ENCODE assay signal across 17 cellular contexts in genomic region chrX:56343231-56343630, GRCh38.
"Had no signal": no experiment of that assay in that cellular context is flagged by ENCODE, and none has a peak within 500 bp of the region (broad histone marks: within the 10 kb centered on the region; RNA-seq: fewer than 3 reads in every experiment).

No MANE protein-coding gene starts in this region.

- H3K27me3 Mint-ChIP-seq: activated B cell treated with CpG ODN at 0.5 μM for 24 hours, type B pancreatic cell had no signal

- H3K36me3 Mint-ChIP-seq: type B pancreatic cell had no signal

- DNase-seq: activated B cell treated with CpG ODN at 0.5 μM for 24 hours; activated CD8-positive, alpha-beta memory T cell treated with anti-CD3 and anti-CD28 coated beads for 24 hours; brain microvascular endothelial cell; cerebellar nuclear complex; dermis blood vessel endothelial cell; erythroblast; left colon; psoas muscle; stimulated activated CD4-positive, alpha-beta T cell treated with anti-CD3 and anti-CD28 coated beads, Interleukin-2, amount 100 ng/mL, for 48 hours; stimulated activated naive CD8-positive, alpha-beta T cell treated with anti-CD3 and anti-CD28 coated beads, Interleukin-15, Interleukin-2, amounts not matched to agents 100 U/mL and 50 U/mL, for 24 hours had no signal

- ATAC-seq: left colon; psoas muscle; sciatic nerve; stimulated activated naive CD8-positive, alpha-beta T cell treated with anti-CD3 and anti-CD28 coated beads, Interleukin-15, Interleukin-2, amounts not matched to agents 100 U/mL and 50 U/mL, for 24 hours had no signal

- H3K27ac Mint-ChIP-seq: activated B cell treated with CpG ODN at 0.5 μM for 24 hours; activated naive CD4-positive, alpha-beta T cell treated with anti-CD3 and anti-CD28 coated beads, Interleukin-2, amount 50 U/mL, for 72 hours; nephron; type B pancreatic cell had no signal

- H3K27ac ChIP-seq: brain microvascular endothelial cell, psoas muscle, SJSA1, suprapubic skin had no signal

- H3K4me3 Mint-ChIP-seq: activated B cell treated with CpG ODN at 0.5 μM for 24 hours, nephron, type B pancreatic cell had no signal

- H3K9me3 Mint-ChIP-seq: activated B cell treated with CpG ODN at 0.5 μM for 24 hours had no signal

- H3K36me3 ChIP-seq: brain microvascular endothelial cell, SJSA1, suprapubic skin had no signal

- H3K27me3 ChIP-seq: brain microvascular endothelial cell, SJSA1, suprapubic skin had no signal

- H3K4me3 ChIP-seq: lung, psoas muscle, SJSA1, suprapubic skin had no signal

- H3K9me3 ChIP-seq: SJSA1, suprapubic skin had no signal

- H3K4me1 ChIP-seq: psoas muscle, SJSA1, suprapubic skin had no signal

- H3K4me1 Mint-ChIP-seq: activated B cell treated with CpG ODN at 0.5 μM for 24 hours, nephron had no signal
